ENCODE assay signal across 8 cellular contexts in genomic region chr5:132829742-132830435, GRCh38. TPM values are rescaled to one million over a fixed set of nuclear protein-coding genes. Genes with fewer than 3 reads are reported as not detected.
DNase-seq lines count a peak whose midpoint lies in the region; ATAC-seq and TF ChIP-seq lines count a peak whose summit lies in the region.

No MANE protein-coding gene starts in this region.

- H3K4me3 ChIP-seq in lower lobe of right lung = peak overlapping the region; percentile 86

- no peaks in the 10 kb centered on the region for H3K9me3 ChIP-seq in lower lobe of right lung

- peak; percentile 95 for TF ChIP-seq CTCF in lower lobe of right lung (IDR thresholded peaks at IDR 0.05)

- DNase-seq in ACHN = peak; percentile 66
- DNase-seq in NCI-H460 (ENCODE audit: extremely low read depth, low read depth) = peak; percentile 68
- DNase-seq in activated CD4-positive, alpha-beta T cell treated with anti-CD3 and anti-CD28 coated beads, Interleukin-2, amount 50 U/mL, for 1 hour = peak; percentile 71
- DNase-seq in dermis microvascular lymphatic vessel endothelial cell (ENCODE audit: low read depth in 2 of 2) = peak; percentile 38 to 75
- DNase-seq in lower lobe of right lung = peak; percentile 87
- peak; percentile 49 to 64 (median 51) for DNase-seq in stimulated activated CD4-positive, alpha-beta T cell treated with anti-CD3 and anti-CD28 coated beads, TNF-alpha, amount 100 ng/mL, for 4 hours (ENCODE audit: low read depth in 3 of 3)

- in situ Hi-C loops in ACHN (cut with HindIII; ENCODE audit: low pct_ligation_motif_present, low pct_unique_long_range_greater_than_20kb, low sequenced_read_pairs) = no loop called here

- intact Hi-C loops in lower lobe of right lung (cut with DNase I) = no loop called here

- peak overlapping the region; percentile 93 for H3K27ac ChIP-seq in lower lobe of right lung

- H3K4me1 ChIP-seq in lower lobe of right lung = peaks cover 50% of the 10 kb centered on the region

- peak; percentile 64 for ATAC-seq in GM18861 (IDR thresholded peaks at IDR 0.05; ENCODE audit: unreplicated experiment)
- peak; percentile 77 for ATAC-seq in HG03095 (IDR thresholded peaks at IDR 0.05; ENCODE audit: unreplicated experiment)
- peak; percentile 91 to 92 for ATAC-seq in lower lobe of right lung

- no peaks in the 10 kb centered on the region for H3K27me3 ChIP-seq in lower lobe of right lung (ENCODE audit: low read depth)

- peaks cover 9% of the 10 kb centered on the region for H3K36me3 ChIP-seq in lower lobe of right lung

RNA-seq across cellular contexts. Expression of gene SHROOM1, which starts 0.6 kb away (rescaled TPM):
- total RNA-seq in NCI-H460 (2014; rRNA removed; shearing (Covaris generic)) = 6.1 and 8.2 TPM in 2 replicates
- polyA plus RNA-seq in NCI-H460 (2014; cell fraction: nucleus; rRNA removed) = 20.8 and 28.5 TPM in 2 replicates
- total RNA-seq in dermis microvascular lymphatic vessel endothelial cell (1.5 and 4.3 TPM in 2 replicates), lower lobe of right lung (17.3 TPM)

RNA-seq across cellular contexts. Expression of gene SOWAHA, which starts 16.8 kb away (rescaled TPM):
- total RNA-seq in NCI-H460 (2014; rRNA removed; shearing (Covaris generic)) = not detected in 2 replicates
- not detected in 2 replicates for polyA plus RNA-seq in NCI-H460 (2014; cell fraction: nucleus; rRNA removed)
- total RNA-seq in dermis microvascular lymphatic vessel endothelial cell (not detected in 2 replicates), lower lobe of right lung (0.18 TPM)

RNA-seq across cellular contexts. Expression of gene GDF9, which starts 36.4 kb away (rescaled TPM):
- total RNA-seq in NCI-H460 (2014; rRNA removed; shearing (Covaris generic)) = 0.50 TPM in 1 of 2 replicates, not detected in the other
- 0.46 and 0.68 TPM in 2 replicates for polyA plus RNA-seq in NCI-H460 (2014; cell fraction: nucleus; rRNA removed)
- under 0.01 TPM in 1 of 2 replicates, not detected in the other for total RNA-seq in dermis microvascular lymphatic vessel endothelial cell
- total RNA-seq in lower lobe of right lung = 0.15 TPM

RNA-seq across cellular contexts. Expression of gene UQCRQ, which starts 36.6 kb away (rescaled TPM):
- 261 and 316 TPM in 2 replicates for total RNA-seq in NCI-H460 (2014; rRNA removed; shearing (Covaris generic))
- polyA plus RNA-seq in NCI-H460 (2014; cell fraction: nucleus; rRNA removed) = 144 and 176 TPM in 2 replicates
- total RNA-seq in dermis microvascular lymphatic vessel endothelial cell (85.6 and 98.7 TPM in 2 replicates), lower lobe of right lung (271 TPM)

RNA-seq across cellular contexts. Expression of gene LEAP2, which starts 43.6 kb away (rescaled TPM):
- 1.6 and 1.8 TPM in 2 replicates for total RNA-seq in NCI-H460 (2014; rRNA removed; shearing (Covaris generic))
- polyA plus RNA-seq in NCI-H460 (2014; cell fraction: nucleus; rRNA removed) = 5.2 and 5.9 TPM in 2 replicates
- total RNA-seq in dermis microvascular lymphatic vessel endothelial cell (0.13 TPM in 2 replicates), lower lobe of right lung (1.7 TPM)

Comparison
In these comparisons a context has a peak if more than half of its experiments do, and no peak if none do; other contexts are left out.
1. Peak in every context shown above with its lines: DNase-seq, ATAC-seq, H3K4me3 ChIP-seq and H3K27ac ChIP-seq.